Comparison of ENCODE assay signal across 19 cellular contexts in the genomic region with DNA sequence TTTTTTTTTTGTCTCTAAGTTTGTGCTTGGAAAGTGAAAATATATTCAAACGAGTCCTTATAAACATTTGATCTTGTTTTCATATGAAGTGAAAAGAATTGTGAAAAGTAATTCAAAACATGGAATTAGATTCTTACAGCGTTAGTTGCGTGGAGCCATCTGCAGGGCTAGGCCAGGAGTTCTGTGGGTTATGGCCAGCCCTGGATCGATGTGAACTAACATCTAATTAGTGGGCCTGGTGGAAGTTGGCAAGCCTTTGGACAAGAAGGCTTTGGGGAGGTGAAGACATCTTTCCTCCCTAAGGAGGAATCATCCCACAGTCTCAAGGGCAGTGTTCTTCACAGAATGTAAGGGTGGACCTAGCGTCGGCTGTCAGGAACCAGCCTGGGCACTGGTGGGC. TPM values are rescaled to one million over a fixed set of nuclear protein-coding genes. Genes with fewer than 3 reads are reported as not detected.
DNase-seq lines count a peak whose midpoint lies in the region; ATAC-seq and FAIRE-seq lines count a peak whose summit lies in the region.
"Had no signal": no experiment of that assay in that cellular context is flagged by ENCODE, and none has a peak within 500 bp of the region (broad histone marks: within the 10 kb centered on the region; RNA-seq: fewer than 3 reads in every experiment).

No MANE protein-coding gene starts in this region.

- no peak overlapping the region for H3K4me3 Mint-ChIP-seq in T-helper 17 cell
- H3K4me3 Mint-ChIP-seq: T-cell had no signal

- H3K9me3 ChIP-seq in GM23248 (ENCODE audit: low read depth) (no peaks in the 10 kb centered on the region), muscle layer of colon (ENCODE audit: low read length) (no peaks in the 10 kb centered on the region), subcutaneous abdominal adipose tissue (ENCODE audit: control insufficient read depth in 5 of 5, low read length in 5 of 5) (no peaks in the 10 kb centered on the region), T-helper 17 cell (ENCODE audit: control insufficient read depth, low read length, poor library complexity, severe bottlenecking) (no peaks in the 10 kb centered on the region)
- H3K9me3 ChIP-seq: Caco-2, left ventricle myocardium inferior, testis had no signal

- WGBS in GM23248 (ENCODE audit: low coverage in 1 of 2, low lambda C conversion rate in 2 of 2, missing lambda C conversion rate in 2 of 2), 2 experiments: 23 to 31% methylated on average over 6 of the region's 6 CpGs

- peak; percentile 63 for DNase-seq in GM23248
- DNase-seq in T-helper 17 cell: no peak
- DNase-seq in HK-2 (ENCODE audit: unreplicated experiment): no peak
- no peak for DNase-seq in NOMO-1 treated with DMSO at 0.1 percent for 48 hours (lab: John Stamatoyannopoulos, UW; ENCODE audit: unreplicated experiment)
- DNase-seq: activated CD4-positive, alpha-beta T cell treated with anti-CD3 and anti-CD28 coated beads, Interleukin-2, amount 50 U/mL, for 48 hours; activated naive CD4-positive, alpha-beta T cell treated with anti-CD3 and anti-CD28 coated beads, Interleukin-2, amount 50 U/mL, for 16 hours; Caco-2; cortex of kidney; head of caudate nucleus; Kasumi-1; left ventricle myocardium inferior; NCI-H1092 treated with DMSO at 0.1 percent for 48 hours; NCI-H524; T-cell; testis had no signal

- H3K79me2 ChIP-seq in GM23248 (ENCODE audit: insufficient read depth): peaks cover 92% of the 10 kb centered on the region

- peak overlapping the region; percentile 91 for H3K27ac ChIP-seq in GM23248
- peak overlapping the region; percentile 97 for H3K27ac ChIP-seq in muscle layer of colon (ENCODE audit: low read depth, low read length)
- H3K27ac ChIP-seq in subcutaneous abdominal adipose tissue (ENCODE audit: low read depth, low read length): peak overlapping the region; percentile 89
- H3K27ac ChIP-seq: testis had no signal

- in situ Hi-C loops in GM23248 (cut with MboI): loop anchor here (10.0 kb wide), 1 partner anchor 260 kb away; a partner anchor contains a TSS

- H3K36me3 ChIP-seq in GM23248 (ENCODE audit: low read depth) (no peaks in the 10 kb centered on the region), muscle layer of colon (ENCODE audit: insufficient read depth, low read length) (no peaks in the 10 kb centered on the region), subcutaneous abdominal adipose tissue (ENCODE audit: control insufficient read depth in 5 of 5, insufficient read depth in 5 of 5, low read length in 5 of 5) (no peaks in the 10 kb centered on the region)
- H3K36me3 ChIP-seq: left ventricle myocardium inferior had no signal

- no peaks in the 10 kb centered on the region for H3K36me3 Mint-ChIP-seq in T-helper 17 cell (ENCODE audit: low read depth)
- H3K36me3 Mint-ChIP-seq: T-cell had no signal

- peak overlapping the region; percentile 59 for H2AFZ ChIP-seq in GM23248

- H3K27me3 Mint-ChIP-seq in T-helper 17 cell: peaks cover 43% of the 10 kb centered on the region

- H3K9me2 ChIP-seq in GM23248 (ENCODE audit: insufficient read depth): no peaks in the 10 kb centered on the region

- H3K4me3 ChIP-seq in GM23248 (peak overlapping the region; percentile 63), muscle layer of colon (ENCODE audit: low read depth in 1 of 2, low read length in 2 of 2) (no peak overlapping the region), subcutaneous abdominal adipose tissue (ENCODE audit: low read depth in 1 of 5, low read length in 5 of 5) (no peak overlapping the region)
- H3K4me3 ChIP-seq: left ventricle myocardium inferior, testis had no signal

- peak; percentile 15 for FAIRE-seq in endometrium (lab: Jason Lieb, UNC)

- H3K27ac Mint-ChIP-seq in T-helper 17 cell: no peak overlapping the region
- H3K27ac Mint-ChIP-seq: T-cell had no signal

- no peaks in the 10 kb centered on the region for H3K27me3 ChIP-seq in GM23248 (replicated peaks; ENCODE audit: insufficient read depth)
- H3K27me3 ChIP-seq in muscle layer of colon (ENCODE audit: control insufficient read depth in 1 of 2, insufficient read depth in 2 of 2, low read length in 2 of 2): no peaks in the 10 kb centered on the region
- H3K27me3 ChIP-seq in subcutaneous abdominal adipose tissue (ENCODE audit: control insufficient read depth in 5 of 5, insufficient read depth in 4 of 5, low read length in 5 of 5): no peaks in the 10 kb centered on the region
- H3K27me3 ChIP-seq: testis had no signal

- peak overlapping the region; percentile 92 for H3K4me2 ChIP-seq in GM23248 (ENCODE audit: unreplicated experiment)

- ATAC-seq in T-helper 17 cell: no peak
- no peak for ATAC-seq in HG02642 (IDR thresholded peaks at IDR 0.05; ENCODE audit: poor library complexity, unreplicated experiment)
- ATAC-seq: T-cell had no signal

- peaks cover 3% of the 10 kb centered on the region for H3K4me1 Mint-ChIP-seq in T-helper 17 cell
- H3K4me1 Mint-ChIP-seq: T-cell had no signal

- H3F3A ChIP-seq in GM23248 (ENCODE audit: insufficient read depth): peaks cover 66% of the 10 kb centered on the region

- H3K4me1 ChIP-seq in GM23248 (ENCODE audit: insufficient read depth) (peaks cover 76% of the 10 kb centered on the region), muscle layer of colon (ENCODE audit: insufficient read depth, low read length) (peaks cover 91% of the 10 kb centered on the region), subcutaneous abdominal adipose tissue (ENCODE audit: control insufficient read depth in 5 of 5, insufficient read depth in 5 of 5, low read length in 5 of 5) (peaks cover 10 to 78% (median 55%) of the 10 kb centered on the region in 5 donors)

- 0 out of 2 replicates have a peak, but pooled peaks cover 3% of the 10 kb centered on the region for H4K20me1 ChIP-seq in GM23248 (ENCODE audit: insufficient read depth)

- H3K9ac ChIP-seq in GM23248 (peak overlapping the region; percentile 80), muscle layer of colon (ENCODE audit: low read length) (peak overlapping the region; percentile 56), subcutaneous abdominal adipose tissue (ENCODE audit: low read length in 5 of 5) (no peak overlapping the region)

RNA-seq across cellular contexts. Expression of a gene that starts 37.3 kb away (rescaled TPM):
- total RNA-seq in GM23248 (2014; rRNA removed; shearing (Covaris generic)): 84.0 and 87.9 TPM in 2 replicates
- 121 and 127 TPM in 2 replicates for polyA plus RNA-seq in GM23248 (2016; fragmentation: Nextera tagmentation; extraction: Ambion mirVana)
- total RNA-seq in T-helper 17 cell: 1 to 10 TPM in 1 of 2 donors, under 1 TPM in 1; 0.16 to 1.8 TPM

Comparison
In these comparisons a context has a peak if more than half of its experiments do, and no peak if none do; other contexts are left out.
1. H3K9ac ChIP-seq: peak in GM23248 (single experiment) and muscle layer of colon (single experiment); none in subcutaneous abdominal adipose tissue (0 of 5).
2. RNA of a gene that starts 37.3 kb away (total RNA-seq): 84.0 to 87.9 TPM in GM23248; 0.16 to 1.8 TPM in T-helper 17 cell; every median in the first group is over 10 times any median in the second.
3. Peak in every context shown above with its lines, with median percentiles within 50 percentile points of each other: H3K27ac ChIP-seq.